Comparison of ENCODE assay signal across 10 cellular contexts in the genomic region with DNA sequence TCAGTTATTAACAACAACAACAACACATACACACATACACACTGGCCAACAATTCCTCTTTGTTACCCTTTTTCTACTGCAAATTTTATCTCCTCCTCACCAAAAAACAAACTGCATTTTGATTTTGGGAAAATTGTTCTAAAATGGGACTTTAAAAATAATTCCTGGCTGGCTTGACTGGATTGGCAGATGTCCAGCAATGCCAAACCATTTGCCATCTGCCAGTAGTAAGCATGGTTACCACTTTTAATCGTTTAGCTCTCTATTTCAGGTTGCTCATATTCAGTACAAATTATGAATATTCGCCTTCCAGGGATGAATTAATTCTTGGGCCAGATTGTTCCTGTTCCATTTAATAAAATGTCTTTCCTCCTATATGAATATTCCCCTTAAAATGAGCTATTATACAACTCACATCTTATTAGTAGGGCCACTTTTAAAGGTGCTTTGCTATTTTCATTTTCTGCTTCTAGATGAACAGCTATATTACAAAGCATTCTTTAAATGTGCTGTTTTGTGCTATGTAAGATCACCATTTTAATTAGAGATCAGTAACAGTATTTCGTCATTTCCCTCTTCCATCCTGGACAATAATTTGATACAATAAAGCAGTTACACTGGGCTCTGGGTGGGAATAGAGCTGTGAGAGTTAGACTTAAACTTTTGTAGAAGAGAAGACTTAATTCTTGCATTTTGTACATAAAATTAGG. TPM values are rescaled to one million over a fixed set of nuclear protein-coding genes. Genes with fewer than 3 reads are reported as not detected.
A peak's percentile ranks its signal among the peaks of the same experiment; 100 is the strongest.
DNase-seq lines count a peak whose midpoint lies in the region; ATAC-seq and TF ChIP-seq lines count a peak whose summit lies in the region.
"Had no signal": no experiment of that assay in that cellular context is flagged by ENCODE, and none has a peak within 500 bp of the region (broad histone marks: within the 10 kb centered on the region; RNA-seq: fewer than 3 reads in every experiment).

No MANE protein-coding gene starts in this region.

- peaks cover 12 to 17% of the 10 kb centered on the region in 2 donors for H3K27me3 Mint-ChIP-seq in natural killer cell (ENCODE audit: low read depth in 2 of 2)

- peaks cover 0 to 90% (median 0%) of the 10 kb centered on the region in 11 experiments; a peak in 4 of 22 replicates for H4K20me1 ChIP-seq in BLaER1 treated with 17β-estradiol and CSF1 and Interleukin-3, amounts not matched to agents 10 nM and 100 nM

- no peaks in the 10 kb centered on the region for H3K9me3 ChIP-seq in BLaER1 treated with 17β-estradiol and CSF1 and Interleukin-3, amounts not matched to agents 10 nM and 100 nM (replicated peaks in 1 of 11)

- H3K4me1 ChIP-seq in BLaER1 treated with 17β-estradiol and CSF1 and Interleukin-3, amounts not matched to agents 10 nM and 100 nM, result peaks cover 22 to 44% (median 39%) of the 10 kb centered on the region in 10 experiments

- peak overlapping the region; percentile 37 to 75 for H3K27ac Mint-ChIP-seq in natural killer cell

- no peak for TF ChIP-seq CTCF in natural killer cell (IDR thresholded peaks at IDR 0.05)

- H3K4me3 ChIP-seq in BLaER1 treated with 17β-estradiol and CSF1 and Interleukin-3, amounts not matched to agents 10 nM and 100 nM, result 0 out of 20 replicates have a peak overlapping the region, but pooled peaks of 2 of the 10 experiments have one; percentile 2 to 30
- H3K4me3 ChIP-seq: SK-N-MC had no signal

- H3K4me1 Mint-ChIP-seq in natural killer cell, result peaks cover 20 to 29% of the 10 kb centered on the region in 2 donors

- no peaks in the 10 kb centered on the region for H3K36me3 Mint-ChIP-seq in natural killer cell

- peak overlapping the region in 1 of 11 experiments; percentile 32; a peak in 3 of 22 replicates for H3K27ac ChIP-seq in BLaER1 treated with 17β-estradiol and CSF1 and Interleukin-3, amounts not matched to agents 10 nM and 100 nM
- H3K27ac ChIP-seq: SK-N-MC had no signal

- H3K4me2 ChIP-seq in BLaER1 treated with 17β-estradiol and CSF1 and Interleukin-3, amounts not matched to agents 10 nM and 100 nM, result peak overlapping the region; percentile 23 to 62 (median 52); a peak in 21 of 22 replicates

- no peaks in the 10 kb centered on the region for H3K9me3 Mint-ChIP-seq in natural killer cell

- H3K36me3 ChIP-seq in BLaER1 treated with 17β-estradiol and CSF1 and Interleukin-3, amounts not matched to agents 10 nM and 100 nM, result peaks cover 0 to 4% (median 0%) of the 10 kb centered on the region in 11 experiments; a peak in 2 of 22 replicates

- peak overlapping the region in 2 of 11 experiments; percentile 25 to 35; a peak in 3 of 22 replicates for H3K9ac ChIP-seq in BLaER1 treated with 17β-estradiol and CSF1 and Interleukin-3, amounts not matched to agents 10 nM and 100 nM

- in situ Hi-C loops in KBM-7 (cut with MboI; ENCODE audit: low pct_unique_long_range_greater_than_20kb, low sequenced_read_pairs), result no loop called here

- intact Hi-C loops in natural killer cell (cut with micrococcal nuclease), result no loop called here
- intact Hi-C loops in posterior vena cava (cut with DNase I), result no loop called here

- DNase-seq in LHCN-M2 (ENCODE audit: low read depth) (peak; percentile 18), cerebellum (ENCODE audit: low spot score) (peak; percentile 64), natural killer cell (no peak), posterior vena cava (ENCODE audit: low spot score) (no peak), NCI-H748 treated with DMSO at 0.1 percent for 48 hours (lab: John Stamatoyannopoulos, UW) (no peak), KBM-7 (no peak)
- DNase-seq: kidney glomerular epithelial cell had no signal

- ATAC-seq in natural killer cell (peak in 1 of 3 donors; percentile 15), HG03342 (IDR thresholded peaks at IDR 0.05; ENCODE audit: unreplicated experiment) (no peak)

- H3K4me3 Mint-ChIP-seq in natural killer cell, result peak overlapping the region; percentile 74

- no peaks in the 10 kb centered on the region for H3K27me3 ChIP-seq in BLaER1 treated with 17β-estradiol and CSF1 and Interleukin-3, amounts not matched to agents 10 nM and 100 nM

RNA-seq across cellular contexts. Expression of gene SMNDC1, which starts 35.6 kb away (rescaled TPM):
- total RNA-seq in LHCN-M2 (2014; rRNA removed) (5.7 and 8.0 TPM in 2 replicates), cerebellum (14.0 TPM), natural killer cell (10 to 100 TPM; 53.3 to 56.3 (median 55.3) TPM), posterior vena cava (10 to 100 TPM; 26.4 to 28.1 TPM)
- 17.9 TPM for polyA plus RNA-seq in LHCN-M2 (2012)

Comparison
In these comparisons a context has a peak if more than half of its experiments do, and no peak if none do; other contexts are left out.
1. DNase-seq: peak in LHCN-M2 (single experiment) and cerebellum (single experiment); none in natural killer cell (single experiment), posterior vena cava (single experiment), NCI-H748 treated with DMSO at 0.1 percent for 48 hours (single experiment) and KBM-7 (single experiment).